Comparison of ENCODE assay signal across 8 cellular contexts in genomic region chr7:98051118-98051744, GRCh38. TPM values are rescaled to one million over a fixed set of nuclear protein-coding genes. Genes with fewer than 3 reads are reported as not detected.
A peak's percentile ranks its signal among the peaks of the same experiment; 100 is the strongest.
DNase-seq lines count a peak whose midpoint lies in the region; ATAC-seq lines count a peak whose summit lies in the region.

No MANE protein-coding gene starts in this region.

- peak in 4 of 5 donors; percentile 37 to 45 (median 40) for DNase-seq in CD4-positive, alpha-beta memory T cell
- DNase-seq in NCI-H1417 treated with DMSO at 0.1 percent for 48 hours (lab: John Stamatoyannopoulos, UW) = peak; percentile 88
- DNase-seq in activated CD4-positive, alpha-beta memory T cell treated with anti-CD3 and anti-CD28 coated beads, Interleukin-2, amount 10 ng/mL, durations not matched to agents 7 days and 5 days = peak; percentile 43
- peak; percentile 88 for DNase-seq in iPS DF 4.7 (ENCODE audit: extremely low read depth, low spot score)
- peak; percentile 80 for DNase-seq in stimulated activated CD8-positive, alpha-beta memory T cell treated with anti-CD3 and anti-CD28 coated beads, Interleukin-4, amount 100 ng/mL, for 48 hours
- DNase-seq in ureter (ENCODE audit: low spot score) = no peak

- H3K4me1 Mint-ChIP-seq in CD4-positive, alpha-beta memory T cell = peaks cover 4 to 7% (median 4%) of the 10 kb centered on the region in 4 donors
- H3K4me1 Mint-ChIP-seq in activated CD4-positive, alpha-beta memory T cell treated with anti-CD3 and anti-CD28 coated beads, Interleukin-2, amount 10 ng/mL, durations not matched to agents 7 days and 5 days = peaks cover 10% of the 10 kb centered on the region

- no peak for ATAC-seq in HG03460 (IDR thresholded peaks at IDR 0.05; ENCODE audit: unreplicated experiment)
- no peak for ATAC-seq in HG02571 (IDR thresholded peaks at IDR 0.05; ENCODE audit: unreplicated experiment)

- H3K4me3 ChIP-seq in CD4-positive, alpha-beta memory T cell (ENCODE audit: low read length in 2 of 2) = no peak overlapping the region

- peak overlapping the region in 2 of 7 donors; percentile 29 to 31 for H3K27ac Mint-ChIP-seq in CD4-positive, alpha-beta memory T cell
- H3K27ac Mint-ChIP-seq in activated CD4-positive, alpha-beta memory T cell treated with anti-CD3 and anti-CD28 coated beads, Interleukin-2, amount 10 ng/mL, durations not matched to agents 7 days and 5 days = no peak overlapping the region

- H3K4me1 ChIP-seq in CD4-positive, alpha-beta memory T cell (ENCODE audit: insufficient read depth, low read length) = peaks cover 6% of the 10 kb centered on the region

- no peaks in the 10 kb centered on the region for H3K9me3 Mint-ChIP-seq in CD4-positive, alpha-beta memory T cell
- H3K9me3 Mint-ChIP-seq in activated CD4-positive, alpha-beta memory T cell treated with anti-CD3 and anti-CD28 coated beads, Interleukin-2, amount 10 ng/mL, durations not matched to agents 7 days and 5 days = no peaks in the 10 kb centered on the region

- H3K27ac ChIP-seq in CD4-positive, alpha-beta memory T cell (ENCODE audit: low read depth, low read length) = no peak overlapping the region

- H3K36me3 ChIP-seq in CD4-positive, alpha-beta memory T cell (ENCODE audit: insufficient read depth, low read length) = no peaks in the 10 kb centered on the region

- intact Hi-C loops in CD4-positive, alpha-beta memory T cell (cut with micrococcal nuclease) = no loop called here

- CTCF ChIA-PET in CD4-positive, alpha-beta memory T cell (lab: Charles Lee; ENCODE audit: partially characterized antibody) = interaction anchor here (1.3 to 1.4 kb wide), 2 partner anchors 9 kb away, joined by 3 read pairs; no protein-coding TSS in a partner anchor
- CTCF ChIA-PET in activated CD4-positive, alpha-beta memory T cell treated with anti-CD3 and anti-CD28 coated beads, Interleukin-2, amount 10 ng/mL, durations not matched to agents 7 days and 5 days (lab: Charles Lee) = interaction anchor here (1.9 kb wide), 1 partner anchor 117 kb away, joined by 4 read pairs; no protein-coding TSS in a partner anchor

- peaks cover 0 to 3% of the 10 kb centered on the region in 2 donors for H3K27me3 Mint-ChIP-seq in CD4-positive, alpha-beta memory T cell
- H3K27me3 Mint-ChIP-seq in activated CD4-positive, alpha-beta memory T cell treated with anti-CD3 and anti-CD28 coated beads, Interleukin-2, amount 10 ng/mL, durations not matched to agents 7 days and 5 days = peaks cover 2% of the 10 kb centered on the region

- peak overlapping the region; percentile 5 to 77 (median 48) for H3K4me3 Mint-ChIP-seq in CD4-positive, alpha-beta memory T cell
- no peak overlapping the region for H3K4me3 Mint-ChIP-seq in activated CD4-positive, alpha-beta memory T cell treated with anti-CD3 and anti-CD28 coated beads, Interleukin-2, amount 10 ng/mL, durations not matched to agents 7 days and 5 days

- no peaks in the 10 kb centered on the region for H3K27me3 ChIP-seq in CD4-positive, alpha-beta memory T cell (ENCODE audit: insufficient read depth, low read length)

- POLR2A ChIA-PET in CD4-positive, alpha-beta memory T cell (lab: Charles Lee; ENCODE audit: partially characterized antibody) = no interaction called here
- POLR2A ChIA-PET in activated CD4-positive, alpha-beta memory T cell treated with anti-CD3 and anti-CD28 coated beads, Interleukin-2, amount 10 ng/mL, durations not matched to agents 7 days and 5 days (lab: Charles Lee) = no interaction called here

- H3K36me3 Mint-ChIP-seq in CD4-positive, alpha-beta memory T cell = no peaks in the 10 kb centered on the region
- H3K36me3 Mint-ChIP-seq in activated CD4-positive, alpha-beta memory T cell treated with anti-CD3 and anti-CD28 coated beads, Interleukin-2, amount 10 ng/mL, durations not matched to agents 7 days and 5 days (ENCODE audit: low read depth) = no peaks in the 10 kb centered on the region

- H3K9me3 ChIP-seq in CD4-positive, alpha-beta memory T cell (ENCODE audit: control insufficient read depth in 1 of 2, low read length in 2 of 2) = no peaks in the 10 kb centered on the region

RNA-seq across cellular contexts. Expression of gene LMTK2, which starts 55.4 kb away (rescaled TPM):
- total RNA-seq in CD4-positive, alpha-beta memory T cell = 10 to 100 TPM; 23.1 to 26.6 TPM
- polyA plus RNA-seq in CD4-positive, alpha-beta memory T cell = 1 to 10 TPM in 1 of 2 donors, under 1 TPM in 1; 0.76 to 4.2 TPM
- 10 to 100 TPM in 1 of 2 experiments, 1 to 10 TPM in 1; 10.0 to 11.6 TPM for total RNA-seq in activated CD4-positive, alpha-beta memory T cell treated with anti-CD3 and anti-CD28 coated beads, Interleukin-2, amount 10 ng/mL, durations not matched to agents 7 days and 5 days
- total RNA-seq in ureter = 34.1 TPM
